In genomic region chr21:41361053-41361785, GRCh38 we compare ENCODE assay signal across 1 cellular context.
TF ChIP-seq lines count a peak whose summit lies in the region.

No MANE protein-coding gene starts in this region.

TF ChIP-seq in HepG2, 621 proteins besides CTCF, POLR2A, EP300 and RAD21 (continued from another document):
- TF ChIP-seq ZFY (CRISPR knock-in tag; IDR thresholded peaks at IDR 0.05) = 0 out of 2 replicates have a peak, but pooled peaks have one; percentile 26
- TF ChIP-seq EEA1 (CRISPR knock-in tag; IDR thresholded peaks at IDR 0.05; ENCODE audit: borderline replicate concordance) = 0 out of 2 replicates have a peak, but pooled peaks have one; percentile 25
- peak; percentile 57; the same call in 1 of the 2 replicates for TF ChIP-seq HIC2 (CRISPR knock-in tag; IDR thresholded peaks at IDR 0.05; ENCODE audit: low read depth)
- TF ChIP-seq ZFYVE20 (CRISPR knock-in tag; IDR thresholded peaks at IDR 0.05; ENCODE audit: borderline replicate concordance, low read depth) = no peak
- TF ChIP-seq ZMYM3 (CRISPR knock-in tag; IDR thresholded peaks at IDR 0.05) = peak; percentile 50
- no peak for TF ChIP-seq ZNF34 (CRISPR knock-in tag; IDR thresholded peaks at IDR 0.05; ENCODE audit: borderline replicate concordance)
- peak; percentile 19; the same call in 1 of the 3 replicates for TF ChIP-seq MXI1 (IDR thresholded peaks at IDR 0.05; ENCODE audit: borderline replicate concordance, low read depth, low read length)
- no peak for TF ChIP-seq ZNF652 (CRISPR knock-in tag; IDR thresholded peaks at IDR 0.05; ENCODE audit: borderline replicate concordance, low read depth)
- no peak for TF ChIP-seq NFKBIZ (CRISPR knock-in tag; IDR thresholded peaks at IDR 0.05)
- TF ChIP-seq ZNF784 (CRISPR knock-in tag; IDR thresholded peaks at IDR 0.05; ENCODE audit: borderline replicate concordance) = 0 out of 2 replicates have a peak, but pooled peaks have one; percentile 1
- TF ChIP-seq NCOR1 (IDR thresholded peaks at IDR 0.05; ENCODE audit: borderline replicate concordance, low read length) = 0 out of 2 replicates have a peak, but pooled peaks have one; percentile 25
- TF ChIP-seq RNF2 (conservative IDR thresholded peaks at IDR 0.05; ENCODE audit: low read depth) = 0 out of 2 replicates have a peak, but pooled peaks have one; percentile 41
- no peak for TF ChIP-seq FOXP1 (IDR thresholded peaks at IDR 0.05)
- no peak for TF ChIP-seq FOXP1 (CRISPR knock-in tag; IDR thresholded peaks at IDR 0.05)
- TF ChIP-seq ZNF431 (CRISPR knock-in tag; IDR thresholded peaks at IDR 0.05; ENCODE audit: borderline replicate concordance, low read depth) = no peak
- TF ChIP-seq MNT (IDR thresholded peaks at IDR 0.05) = 0 out of 2 replicates have a peak, but pooled peaks have one; percentile 9
- TF ChIP-seq THYN1 (CRISPR knock-in tag; IDR thresholded peaks at IDR 0.05; ENCODE audit: borderline replicate concordance, low read depth) = no peak
- no peak for TF ChIP-seq SCMH1 (CRISPR knock-in tag; IDR thresholded peaks at IDR 0.05; ENCODE audit: borderline replicate concordance)
- TF ChIP-seq ZNF660 (CRISPR knock-in tag; IDR thresholded peaks at IDR 0.05; ENCODE audit: borderline replicate concordance, low read depth) = no peak
- no peak for TF ChIP-seq CCDC6 (CRISPR knock-in tag; IDR thresholded peaks at IDR 0.05)
